8 cellular contexts compared by ENCODE assay signal in the genomic region with DNA sequence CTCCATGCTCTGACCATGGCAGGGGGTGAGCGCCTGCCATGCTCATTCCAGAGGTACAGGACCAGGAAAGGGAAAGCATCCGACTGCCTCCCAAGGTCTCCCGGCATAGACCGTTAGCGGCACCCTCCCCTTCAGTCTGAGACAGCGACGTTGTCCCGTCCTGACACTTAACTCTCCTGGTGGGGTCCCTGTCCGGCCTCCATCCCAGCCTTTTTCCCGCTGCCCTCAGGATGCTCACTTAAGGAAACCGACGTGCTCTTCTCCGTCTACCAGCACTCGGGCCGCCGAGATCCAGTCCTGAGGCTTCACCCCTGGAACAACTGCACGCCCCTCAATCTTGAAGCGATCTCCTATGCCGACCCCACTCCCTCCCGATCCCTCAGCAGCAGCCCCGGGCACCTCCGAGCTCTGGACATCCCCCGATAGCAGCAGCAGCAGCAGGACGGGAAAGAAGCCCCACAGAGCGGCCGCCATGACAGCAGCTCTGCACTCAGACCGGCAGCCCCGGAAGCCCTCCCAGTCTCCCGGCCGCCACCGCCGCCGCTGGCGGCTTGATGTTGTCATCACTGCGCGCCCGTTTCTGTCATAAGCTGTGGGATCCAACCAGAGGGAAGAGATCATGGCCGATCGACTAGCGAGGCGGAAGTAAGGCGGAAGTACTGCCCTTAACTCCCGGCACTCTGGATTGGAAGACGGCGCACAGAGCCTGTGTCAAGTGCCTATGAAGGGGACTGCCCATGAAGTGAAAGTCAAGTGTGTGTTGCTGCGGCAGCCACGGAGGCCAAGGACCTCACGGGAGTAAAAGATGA. TPM values are rescaled to one million over a fixed set of nuclear protein-coding genes. Genes with fewer than 3 reads are reported as not detected.
DNase-seq lines count a peak whose midpoint lies in the region; ATAC-seq and TF ChIP-seq lines count a peak whose summit lies in the region.

Gene EMC7 (minus strand): TSS at position 497 of the 809 bp plus-strand sequence. CDS start 23 bp downstream, at position 474.
Gene PGBD4 (plus strand): TSS at position 718 of the 809 bp plus-strand sequence. CDS start 449 bp downstream, outside the sequence.

- DNase-seq in NCI-H1105 (lab: John Stamatoyannopoulos, UW): peak; percentile 88
- peak; percentile 90 for DNase-seq in SKM-1 (lab: John Stamatoyannopoulos, UW; ENCODE audit: unreplicated experiment)
- peak; percentile 98 for DNase-seq in activated naive CD8-positive, alpha-beta T cell treated with anti-CD3 and anti-CD28 coated beads for 36 hours
- DNase-seq in glomerular visceral epithelial cell (ENCODE audit: extremely low spot score): peak; percentile 99
- peak; percentile 98 for DNase-seq in occipital lobe (lab: John Stamatoyannopoulos, UW)

- TF ChIP-seq POLR2A in GM10847 (IDR thresholded peaks at IDR 0.05; ENCODE audit: extremely low read depth, insufficient read length): peak; percentile 91

- H3K36me3 Mint-ChIP-seq in activated naive CD8-positive, alpha-beta T cell treated with anti-CD3 and anti-CD28 coated beads for 36 hours: peaks cover 43% of the 10 kb centered on the region

- H3K4me1 Mint-ChIP-seq in activated naive CD8-positive, alpha-beta T cell treated with anti-CD3 and anti-CD28 coated beads for 36 hours: peaks cover 27% of the 10 kb centered on the region

- H3K4me3 Mint-ChIP-seq in activated naive CD8-positive, alpha-beta T cell treated with anti-CD3 and anti-CD28 coated beads for 36 hours: peak within 1 kb of the TSS; percentile 100

- H3K9me3 Mint-ChIP-seq in activated naive CD8-positive, alpha-beta T cell treated with anti-CD3 and anti-CD28 coated beads for 36 hours: peaks cover 16% of the 10 kb centered on the region

- peak; percentile 98 for ATAC-seq in HG02642 (IDR thresholded peaks at IDR 0.05; ENCODE audit: poor library complexity, unreplicated experiment)

- H3K27ac ChIP-seq in temporal lobe (ENCODE audit: low read depth, low read length): peak within 1 kb of the TSS; percentile 82

- H3K27me3 Mint-ChIP-seq in activated naive CD8-positive, alpha-beta T cell treated with anti-CD3 and anti-CD28 coated beads for 36 hours: no peaks in the 10 kb centered on the region

- peak within 1 kb of the TSS; percentile 99 for H3K27ac Mint-ChIP-seq in activated naive CD8-positive, alpha-beta T cell treated with anti-CD3 and anti-CD28 coated beads for 36 hours

RNA-seq across cellular contexts. Expression of gene EMC7, which starts in this region (rescaled TPM):
- total RNA-seq in activated naive CD8-positive, alpha-beta T cell treated with anti-CD3 and anti-CD28 coated beads for 36 hours: 10 to 100 TPM; 56.3 to 63.0 TPM
- 21.2 TPM for total RNA-seq in occipital lobe
- 14.5 TPM for total RNA-seq in temporal lobe

RNA-seq across cellular contexts. Expression of gene PGBD4, which starts in this region (rescaled TPM):
- 1 to 10 TPM; 2.7 to 2.8 TPM for total RNA-seq in activated naive CD8-positive, alpha-beta T cell treated with anti-CD3 and anti-CD28 coated beads for 36 hours
- total RNA-seq in occipital lobe (6.2 TPM), temporal lobe (3.2 TPM)

Comparison
In these comparisons a context has a peak if more than half of its experiments do, and no peak if none do; other contexts are left out.
1. Peak in every context shown above with its lines: DNase-seq, ATAC-seq and H3K27ac ChIP-seq.